In genomic region chr6:84718421-84718955, GRCh38 we compare ENCODE assay signal across 1 cellular context. TPM values are rescaled to one million over a fixed set of nuclear protein-coding genes. Genes with fewer than 3 reads are reported as not detected.
"Had no signal": no experiment of that assay in that cellular context is flagged by ENCODE, and none has a peak within 500 bp of the region (broad histone marks: within the 10 kb centered on the region; RNA-seq: fewer than 3 reads in every experiment).

No MANE protein-coding gene starts in this region.

RNA-seq across cellular contexts. Expression of gene TBX18, which starts 45.9 kb away (rescaled TPM):
- total RNA-seq: naive thymus-derived CD4-positive, alpha-beta T cell had no signal
- polyA plus RNA-seq: naive thymus-derived CD4-positive, alpha-beta T cell had no signal
